In genomic region chr10:124649209-124649608, GRCh38 we compare ENCODE assay signal across 7 cellular contexts.
DNase-seq lines count a peak whose midpoint lies in the region; ATAC-seq and TF ChIP-seq lines count a peak whose summit lies in the region.

No MANE protein-coding gene starts in this region.

- no peak overlapping the region for H3K4me3 Mint-ChIP-seq in stimulated activated memory B cell treated with anti-CD40 and anti-IgM and Interleukin-4, amounts not matched to agents 10 μg/mL and 1 μg/mL and 100 μg/mL, for 72 hours

- peak; percentile 15 for DNase-seq in MG63
- DNase-seq in amniotic epithelial cell (ENCODE audit: low read depth), result peak; percentile 46
- no peak for DNase-seq in right atrium auricular region (ENCODE audit: low spot score)
- DNase-seq in 8988T, result no peak

- TF ChIP-seq CTCF in right atrium auricular region (IDR thresholded peaks at IDR 0.05), result peak in 1 of 2 donors; percentile 18

- H3K4me3 ChIP-seq in MG63 (no peak overlapping the region), right atrium auricular region (no peak overlapping the region)

- H3K9me3 ChIP-seq in MG63 (no peaks in the 10 kb centered on the region), right atrium auricular region (no peaks in the 10 kb centered on the region)

- H3K27me3 ChIP-seq in MG63, result no peaks in the 10 kb centered on the region
- no peaks in the 10 kb centered on the region for H3K27me3 ChIP-seq in right atrium auricular region

- no peak for ATAC-seq in stimulated activated memory B cell treated with anti-CD40 and anti-IgM and Interleukin-4, amounts not matched to agents 10 μg/mL and 1 μg/mL and 100 μg/mL, for 72 hours
- ATAC-seq in HG02884 (IDR thresholded peaks at IDR 0.05; ENCODE audit: unreplicated experiment) (no peak), HG02970 (IDR thresholded peaks at IDR 0.05; ENCODE audit: low FRiP score, unreplicated experiment) (no peak)

- H3K27me3 Mint-ChIP-seq in stimulated activated memory B cell treated with anti-CD40 and anti-IgM and Interleukin-4, amounts not matched to agents 10 μg/mL and 1 μg/mL and 100 μg/mL, for 72 hours, result no peaks in the 10 kb centered on the region

- peaks cover 0 to 97% of the 10 kb centered on the region in 2 donors for H3K4me1 ChIP-seq in right atrium auricular region

- no peaks in the 10 kb centered on the region for H3K9me3 Mint-ChIP-seq in stimulated activated memory B cell treated with anti-CD40 and anti-IgM and Interleukin-4, amounts not matched to agents 10 μg/mL and 1 μg/mL and 100 μg/mL, for 72 hours

- H3K27ac Mint-ChIP-seq in stimulated activated memory B cell treated with anti-CD40 and anti-IgM and Interleukin-4, amounts not matched to agents 10 μg/mL and 1 μg/mL and 100 μg/mL, for 72 hours, result peak overlapping the region; percentile 99

- peak overlapping the region; percentile 55 to 70 for H3K27ac ChIP-seq in right atrium auricular region

- H3K36me3 ChIP-seq in MG63, result no peaks in the 10 kb centered on the region
- no peaks in the 10 kb centered on the region for H3K36me3 ChIP-seq in right atrium auricular region

- H3K36me3 Mint-ChIP-seq in stimulated activated memory B cell treated with anti-CD40 and anti-IgM and Interleukin-4, amounts not matched to agents 10 μg/mL and 1 μg/mL and 100 μg/mL, for 72 hours, result peaks cover 26% of the 10 kb centered on the region

- peaks cover 95% of the 10 kb centered on the region for H3K4me1 Mint-ChIP-seq in stimulated activated memory B cell treated with anti-CD40 and anti-IgM and Interleukin-4, amounts not matched to agents 10 μg/mL and 1 μg/mL and 100 μg/mL, for 72 hours

Comparison
In these comparisons a context has a peak if more than half of its experiments do, and no peak if none do; other contexts are left out.
1. DNase-seq: peak in MG63 (single experiment) and amniotic epithelial cell (single experiment); none in right atrium auricular region (single experiment) and 8988T (single experiment).